ENCODE assay signal across 24 cellular contexts in genomic region chr15:95119041-95119440, GRCh38.
"Had no signal": no experiment of that assay in that cellular context is flagged by ENCODE, and none has a peak within 500 bp of the region (broad histone marks: within the 10 kb centered on the region; RNA-seq: fewer than 3 reads in every experiment).

No MANE protein-coding gene starts in this region.

- DNase-seq: activated CD4-positive, alpha-beta T cell treated with anti-CD3 and anti-CD28 coated beads for 1 hour; activated CD4-positive, alpha-beta T cell treated with anti-CD3 and anti-CD28 coated beads, Interleukin-2, amount 10 ng/mL, durations not matched to agents 24 days and 14 days; activated CD4-positive, alpha-beta T cell treated with anti-CD3 and anti-CD28 coated beads, Interleukin-2, amount 50 U/mL, for 48 hours; activated CD8-positive, alpha-beta memory T cell treated with anti-CD3 and anti-CD28 coated beads for 24 hours; activated effector memory CD4-positive, alpha-beta T cell treated with anti-CD3 and anti-CD28 coated beads, Interleukin-2, amount 50 U/mL, for 16 hours; activated naive CD4-positive, alpha-beta T cell treated with Interleukin-2 at 50 U/mL for 16 hours; activated naive CD8-positive, alpha-beta T cell treated with anti-CD3 and anti-CD28 coated beads, Interleukin-2, amount 50 U/mL, for 24 hours; activated T-cell treated with anti-CD3 and anti-CD28 coated beads, Interleukin-2, amount 50 U/mL, for 4 hours; amygdala; brain microvascular endothelial cell; KG1; MG63; NCI-H1105 treated with DMSO at 0.1 percent for 48 hours; NCI-H1436 treated with DMSO at 0.1 percent for 48 hours; NCI-H187; NCI-H2081 treated with DMSO at 0.1 percent for 48 hours; NCI-H446; NCI-H524; PC-9; SHP77 treated with DMSO at 0.1 percent for 48 hours; T-helper 17 cell; T-helper 9 cell had no signal

- H3K27me3 ChIP-seq: brain microvascular endothelial cell, MG63 had no signal

- H3K4me1 Mint-ChIP-seq: activated CD4-positive, alpha-beta T cell treated with anti-CD3 and anti-CD28 coated beads, Interleukin-2, amount 10 ng/mL, durations not matched to agents 24 days and 14 days; activated naive CD8-positive, alpha-beta T cell treated with anti-CD3 and anti-CD28 coated beads, Interleukin-2, amount 50 U/mL, for 24 hours; T-helper 17 cell; WTC11 had no signal

- H3K36me3 Mint-ChIP-seq: activated naive CD4-positive, alpha-beta T cell treated with anti-CD3 and anti-CD28 coated beads, Interleukin-2, amount 50 U/mL, for 72 hours; WTC11 had no signal

- H3K27ac Mint-ChIP-seq: activated CD4-positive, alpha-beta T cell treated with anti-CD3 and anti-CD28 coated beads, Interleukin-2, amount 10 ng/mL, durations not matched to agents 24 days and 14 days; activated naive CD4-positive, alpha-beta T cell treated with anti-CD3 and anti-CD28 coated beads, Interleukin-2, amount 50 U/mL, for 72 hours; activated naive CD8-positive, alpha-beta T cell treated with anti-CD3 and anti-CD28 coated beads, Interleukin-2, amount 50 U/mL, for 24 hours; T-helper 17 cell; WTC11 had no signal

- H3K4me2 ChIP-seq: PC-9 had no signal

- H3K4me3 Mint-ChIP-seq: activated CD4-positive, alpha-beta T cell treated with anti-CD3 and anti-CD28 coated beads, Interleukin-2, amount 10 ng/mL, durations not matched to agents 24 days and 14 days; activated naive CD8-positive, alpha-beta T cell treated with anti-CD3 and anti-CD28 coated beads, Interleukin-2, amount 50 U/mL, for 24 hours; activated T-cell treated with anti-CD3 and anti-CD28 coated beads, Interleukin-2, amount 50 U/mL, for 4 hours; T-helper 17 cell; WTC11 had no signal

- H2AFZ ChIP-seq: PC-9 had no signal

- H3K4me3 ChIP-seq: MG63, PC-9 had no signal

- H3K36me3 ChIP-seq: brain microvascular endothelial cell, MG63 had no signal

- H3K27ac ChIP-seq: brain microvascular endothelial cell, PC-9 had no signal

- H3K9me3 Mint-ChIP-seq: activated CD4-positive, alpha-beta T cell treated with anti-CD3 and anti-CD28 coated beads, Interleukin-2, amount 10 ng/mL, durations not matched to agents 24 days and 14 days; activated naive CD8-positive, alpha-beta T cell treated with anti-CD3 and anti-CD28 coated beads, Interleukin-2, amount 50 U/mL, for 24 hours; activated T-cell treated with anti-CD3 and anti-CD28 coated beads, Interleukin-2, amount 50 U/mL, for 4 hours; WTC11 had no signal

- H3K27me3 Mint-ChIP-seq: activated CD4-positive, alpha-beta T cell treated with anti-CD3 and anti-CD28 coated beads, Interleukin-2, amount 10 ng/mL, durations not matched to agents 24 days and 14 days; activated naive CD8-positive, alpha-beta T cell treated with anti-CD3 and anti-CD28 coated beads, Interleukin-2, amount 50 U/mL, for 24 hours; T-helper 17 cell had no signal
